In genomic region chr9:38355115-38355514, GRCh38 we compare ENCODE assay signal across 24 cellular contexts.
"Had no signal": no experiment of that assay in that cellular context is flagged by ENCODE, and none has a peak within 500 bp of the region (broad histone marks: within the 10 kb centered on the region; RNA-seq: fewer than 3 reads in every experiment).

No MANE protein-coding gene starts in this region.

- FAIRE-seq: astrocyte, islet of Langerhans had no signal

- H3K4me1 ChIP-seq: breast epithelium, colonic mucosa, right lobe of liver, tibial artery had no signal

- H3K27me3 ChIP-seq: breast epithelium, colonic mucosa, gastroesophageal sphincter, right lobe of liver had no signal

- H3K36me3 Mint-ChIP-seq: activated CD8-positive, alpha-beta memory T cell treated with anti-CD3 and anti-CD28 coated beads, Interleukin-2, amount 10 ng/mL, durations not matched to agents 7 days and 5 days; activated naive CD8-positive, alpha-beta T cell treated with anti-CD3 and anti-CD28 coated beads for 36 hours; memory B cell had no signal

- H3K36me3 ChIP-seq: breast epithelium, colonic mucosa, gastroesophageal sphincter, right lobe of liver, tibial artery, WERI-Rb-1 had no signal

- H3K27ac ChIP-seq: breast epithelium, colonic mucosa, gastroesophageal sphincter, right lobe of liver, skin epidermis, tibial artery, WERI-Rb-1 had no signal

- DNase-seq: activated CD4-positive, alpha-beta T cell treated with anti-CD3 and anti-CD28 coated beads, Interleukin-2, amount 10 ng/mL, durations not matched to agents 7 days and 5 days; activated CD4-positive, CD25-positive, alpha-beta regulatory T cell treated with anti-CD3 and anti-CD28 coated beads, Interleukin-2, amount 50 U/mL, for 72 hours; activated CD8-positive, alpha-beta memory T cell treated with anti-CD3 and anti-CD28 coated beads, Interleukin-2, amount 10 ng/mL, durations not matched to agents 7 days and 5 days; activated CD8-positive, alpha-beta T cell treated with anti-CD3 and anti-CD28 coated beads for 36 hours; activated naive CD4-positive, alpha-beta T cell; activated naive CD8-positive, alpha-beta T cell treated with anti-CD3 and anti-CD28 coated beads for 36 hours; activated T-cell treated with anti-CD3 and anti-CD28 coated beads for 4 hours; colonic mucosa; left cardiac atrium; nephron progenitor cell; nucleus accumbens; stimulated activated CD4-positive, alpha-beta T cell treated with anti-CD3 and anti-CD28 coated beads, Interleukin-1b, Interleukin-23, amount 100 ng/mL, for 48 hours; WERI-Rb-1 had no signal

- H3K27ac Mint-ChIP-seq: activated CD8-positive, alpha-beta T cell treated with anti-CD3 and anti-CD28 coated beads for 36 hours; activated naive CD8-positive, alpha-beta T cell treated with anti-CD3 and anti-CD28 coated beads for 36 hours; activated T-helper 1 cell treated with anti-CD3 and anti-CD28 coated beads, Interleukin-12 subunit alpha, Interleukin-12 subunit beta, Interleukin-2, Interleukin-4 antibody, amounts not matched to agents 30 ng/mL and 10 ng/mL and 1 ng/mL, durations not matched to agents 14 hours and 24 hours and 36 hours; memory B cell; nephron progenitor cell; T-helper 2 cell treated with Interferon-gamma antibody and Interleukin-4, amounts not matched to agents 5 μg/mL and 100 μg/mL, for 36 hours had no signal

- H3K27me3 Mint-ChIP-seq: activated CD4-positive, alpha-beta T cell treated with anti-CD3 and anti-CD28 coated beads, Interleukin-2, amount 10 ng/mL, durations not matched to agents 7 days and 5 days; activated CD8-positive, alpha-beta T cell treated with anti-CD3 and anti-CD28 coated beads for 36 hours; activated naive CD8-positive, alpha-beta T cell treated with anti-CD3 and anti-CD28 coated beads for 36 hours; memory B cell; stimulated activated naive CD8-positive, alpha-beta T cell treated with anti-CD3 and anti-CD28 coated beads, Interleukin-15, Interleukin-2, amounts not matched to agents 100 ng/mL and 50 ng/mL, for 24 hours had no signal

- H3K4me3 ChIP-seq: breast epithelium, colonic mucosa, gastroesophageal sphincter, right lobe of liver, skin epidermis, tibial artery had no signal

- H3K9me3 ChIP-seq: breast epithelium, colonic mucosa, gastroesophageal sphincter, right lobe of liver, tibial artery had no signal

- H3K9me3 Mint-ChIP-seq: activated CD4-positive, alpha-beta T cell treated with anti-CD3 and anti-CD28 coated beads, Interleukin-2, amount 10 ng/mL, durations not matched to agents 7 days and 5 days; activated CD8-positive, alpha-beta T cell treated with anti-CD3 and anti-CD28 coated beads for 36 hours; activated naive CD8-positive, alpha-beta T cell treated with anti-CD3 and anti-CD28 coated beads for 36 hours; activated T-helper 1 cell treated with anti-CD3 and anti-CD28 coated beads, Interleukin-12 subunit alpha, Interleukin-12 subunit beta, Interleukin-2, Interleukin-4 antibody, amounts not matched to agents 30 ng/mL and 10 ng/mL and 1 ng/mL, durations not matched to agents 14 hours and 24 hours and 36 hours; memory B cell; stimulated activated naive CD8-positive, alpha-beta T cell treated with anti-CD3 and anti-CD28 coated beads, Interleukin-15, Interleukin-2, amounts not matched to agents 100 ng/mL and 50 ng/mL, for 24 hours; T-helper 2 cell treated with Interferon-gamma antibody and Interleukin-4, amounts not matched to agents 5 μg/mL and 100 μg/mL, for 36 hours had no signal

- H3K4me3 Mint-ChIP-seq: activated CD4-positive, alpha-beta T cell treated with anti-CD3 and anti-CD28 coated beads, Interleukin-2, amount 10 ng/mL, durations not matched to agents 7 days and 5 days; activated CD8-positive, alpha-beta memory T cell treated with anti-CD3 and anti-CD28 coated beads, Interleukin-2, amount 10 ng/mL, durations not matched to agents 7 days and 5 days; activated CD8-positive, alpha-beta T cell treated with anti-CD3 and anti-CD28 coated beads for 36 hours; activated naive CD8-positive, alpha-beta T cell treated with anti-CD3 and anti-CD28 coated beads for 36 hours; activated T-helper 1 cell treated with anti-CD3 and anti-CD28 coated beads, Interleukin-12 subunit alpha, Interleukin-12 subunit beta, Interleukin-2, Interleukin-4 antibody, amounts not matched to agents 30 ng/mL and 10 ng/mL and 1 ng/mL, durations not matched to agents 14 hours and 24 hours and 36 hours; memory B cell; nephron progenitor cell; stimulated activated naive CD8-positive, alpha-beta T cell treated with anti-CD3 and anti-CD28 coated beads, Interleukin-15, Interleukin-2, amounts not matched to agents 100 ng/mL and 50 ng/mL, for 24 hours; T-helper 2 cell treated with Interferon-gamma antibody and Interleukin-4, amounts not matched to agents 5 μg/mL and 100 μg/mL, for 36 hours had no signal

- H3K4me1 Mint-ChIP-seq: activated CD4-positive, alpha-beta T cell treated with anti-CD3 and anti-CD28 coated beads, Interleukin-2, amount 10 ng/mL, durations not matched to agents 7 days and 5 days; activated CD8-positive, alpha-beta memory T cell treated with anti-CD3 and anti-CD28 coated beads, Interleukin-2, amount 10 ng/mL, durations not matched to agents 7 days and 5 days; activated naive CD8-positive, alpha-beta T cell treated with anti-CD3 and anti-CD28 coated beads for 36 hours; memory B cell had no signal
